ENCODE assay signal across 9 cellular contexts in the genomic region with DNA sequence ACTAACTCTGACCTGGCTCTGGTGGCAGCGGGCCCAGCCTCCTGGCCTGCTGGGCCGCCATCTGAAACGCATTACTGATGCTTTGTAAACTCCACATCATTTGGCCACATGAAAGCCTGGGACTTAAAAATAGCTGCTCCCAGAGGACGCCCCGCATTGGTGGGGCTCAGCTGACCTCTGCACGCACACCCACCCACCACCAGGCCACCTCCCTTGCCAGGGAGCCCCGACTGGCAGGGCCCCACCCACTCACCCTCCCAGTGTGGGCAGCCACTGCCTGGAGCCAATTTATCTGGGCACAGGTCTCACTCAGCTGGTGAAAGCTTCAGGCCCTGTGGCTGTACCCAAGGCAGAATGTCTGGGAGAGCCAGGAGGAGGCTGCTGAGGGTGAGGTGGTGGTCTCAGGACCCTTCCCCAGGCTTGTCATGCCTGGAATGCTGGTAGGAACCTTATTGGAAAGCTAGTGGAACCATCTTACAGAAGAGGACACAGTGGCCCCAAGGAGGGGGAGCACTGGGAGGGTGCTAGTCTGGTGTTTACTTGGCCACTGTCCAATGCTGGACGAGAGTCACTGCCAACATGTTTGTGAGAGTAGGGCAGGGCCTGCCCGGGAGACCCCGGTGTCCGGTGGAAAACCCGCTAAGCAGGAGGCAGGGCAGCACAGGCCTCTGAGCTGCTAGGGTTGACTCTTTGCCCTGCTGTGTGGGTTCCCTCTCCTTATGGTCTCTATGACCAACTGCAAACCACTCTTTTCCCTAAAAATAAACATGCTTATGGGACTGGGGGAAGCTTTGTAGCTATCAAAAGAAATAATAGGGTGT. TPM values are rescaled to one million over a fixed set of nuclear protein-coding genes. Genes with fewer than 3 reads are reported as not detected.
DNase-seq lines count a peak whose midpoint lies in the region; ATAC-seq and TF ChIP-seq lines count a peak whose summit lies in the region.
"Had no signal": no experiment of that assay in that cellular context is flagged by ENCODE, and none has a peak within 500 bp of the region (broad histone marks: within the 10 kb centered on the region; RNA-seq: fewer than 3 reads in every experiment).

No MANE protein-coding gene starts in this region.

- TF ChIP-seq CTCF in foreskin keratinocyte (conservative IDR thresholded peaks at IDR 0.05), result no peak

- no peaks in the 10 kb centered on the region for H3K9me3 Mint-ChIP-seq in activated CD8-positive, alpha-beta T cell treated with anti-CD3 and anti-CD28 coated beads, Interleukin-2, amount 10 ng/mL, durations not matched to agents 7 days and 5 days (ENCODE audit: insufficient read depth)
- H3K9me3 Mint-ChIP-seq: dendritic cell treated with granulocyte-macrophage colony-stimulating factor and Interleukin-4, amounts not matched to agents 40 ng/mL and 50 ng/mL, for 4 days had no signal

- H3K27ac Mint-ChIP-seq in activated CD8-positive, alpha-beta T cell treated with anti-CD3 and anti-CD28 coated beads, Interleukin-2, amount 10 ng/mL, durations not matched to agents 7 days and 5 days, result peak overlapping the region; percentile 61
- H3K27ac Mint-ChIP-seq: dendritic cell treated with granulocyte-macrophage colony-stimulating factor and Interleukin-4, amounts not matched to agents 40 ng/mL and 50 ng/mL, for 4 days had no signal

- no peak for TF ChIP-seq POLR2A in GM18505 (IDR thresholded peaks at IDR 0.05; ENCODE audit: borderline replicate concordance, extremely low read depth, insufficient read depth, insufficient read length)

- no peak for ATAC-seq in activated CD8-positive, alpha-beta T cell treated with anti-CD3 and anti-CD28 coated beads, Interleukin-2, amount 10 ng/mL, durations not matched to agents 7 days and 5 days
- ATAC-seq in foreskin keratinocyte (peak; percentile 9), GM18505 (IDR thresholded peaks at IDR 0.05; ENCODE audit: unreplicated experiment) (no peak), HG02798 (IDR thresholded peaks at IDR 0.05; ENCODE audit: poor library complexity, unreplicated experiment) (no peak)

- no peaks in the 10 kb centered on the region for H3K4me1 ChIP-seq in foreskin keratinocyte

- H3K4me3 Mint-ChIP-seq in activated CD8-positive, alpha-beta T cell treated with anti-CD3 and anti-CD28 coated beads, Interleukin-2, amount 10 ng/mL, durations not matched to agents 7 days and 5 days, result peak overlapping the region; percentile 12
- H3K4me3 Mint-ChIP-seq: dendritic cell treated with granulocyte-macrophage colony-stimulating factor and Interleukin-4, amounts not matched to agents 40 ng/mL and 50 ng/mL, for 4 days had no signal

- H3K27me3 Mint-ChIP-seq in activated CD8-positive, alpha-beta T cell treated with anti-CD3 and anti-CD28 coated beads, Interleukin-2, amount 10 ng/mL, durations not matched to agents 7 days and 5 days (ENCODE audit: low read depth), result no peaks in the 10 kb centered on the region

- peaks cover 19% of the 10 kb centered on the region for H3K27me3 ChIP-seq in foreskin keratinocyte

- H3K4me1 Mint-ChIP-seq in activated CD8-positive, alpha-beta T cell treated with anti-CD3 and anti-CD28 coated beads, Interleukin-2, amount 10 ng/mL, durations not matched to agents 7 days and 5 days (ENCODE audit: low read depth), result peaks cover 98% of the 10 kb centered on the region

- H3K36me3 Mint-ChIP-seq in activated CD8-positive, alpha-beta T cell treated with anti-CD3 and anti-CD28 coated beads, Interleukin-2, amount 10 ng/mL, durations not matched to agents 7 days and 5 days (ENCODE audit: low read depth), result peaks cover 56% of the 10 kb centered on the region

- DNase-seq in GM04504 (ENCODE audit: low read depth) (peak; percentile 93), foreskin keratinocyte (no peak), smooth muscle cell of the brain vasculature (ENCODE audit: low read depth, low spot score) (peak; percentile 68), DMS114 treated with DMSO at 0.1 percent for 48 hours (lab: John Stamatoyannopoulos, UW; ENCODE audit: unreplicated experiment) (no peak)
- no peak for DNase-seq in activated CD8-positive, alpha-beta T cell treated with anti-CD3 and anti-CD28 coated beads, Interleukin-2, amount 10 ng/mL, durations not matched to agents 7 days and 5 days
- no peak for DNase-seq in stimulated activated CD4-positive, alpha-beta T cell treated with anti-CD3 and anti-CD28 coated beads, Interleukin-2, amount 100 ng/mL, for 24 hours

- H3K27ac ChIP-seq in foreskin keratinocyte, result no peak overlapping the region

- CTCF ChIA-PET in activated CD8-positive, alpha-beta T cell treated with anti-CD3 and anti-CD28 coated beads, Interleukin-2, amount 10 ng/mL, durations not matched to agents 7 days and 5 days (lab: Charles Lee), result interaction anchor here (1.3 to 12.6 kb wide), 4 partner anchors 9 to 99 kb away, joined by 4 to 167 read pairs (median 40); no protein-coding TSS in a partner anchor

- POLR2A ChIA-PET in activated CD8-positive, alpha-beta T cell treated with anti-CD3 and anti-CD28 coated beads, Interleukin-2, amount 10 ng/mL, durations not matched to agents 7 days and 5 days (lab: Charles Lee), result interaction anchor here (0.6 to 5.2 kb wide), 6 partner anchors 9 to 52 kb away, joined by 5 to 45 read pairs (median 8); a partner anchor contains a TSS

RNA-seq across cellular contexts. Expression of a gene that starts 10.9 kb away (rescaled TPM):
- total RNA-seq in activated CD8-positive, alpha-beta T cell treated with anti-CD3 and anti-CD28 coated beads, Interleukin-2, amount 10 ng/mL, durations not matched to agents 7 days and 5 days, result 10 to 100 TPM; 93.4 to 97.8 TPM
- 0.63 and 0.88 TPM in 2 replicates for total RNA-seq in foreskin keratinocyte
- polyA plus RNA-seq in foreskin keratinocyte, result 0.41 and 0.55 TPM in 2 replicates

RNA-seq across cellular contexts. Expression of a gene that starts 51.3 kb away (rescaled TPM):
- 100 to 1,000 TPM; 203 to 206 TPM for total RNA-seq in activated CD8-positive, alpha-beta T cell treated with anti-CD3 and anti-CD28 coated beads, Interleukin-2, amount 10 ng/mL, durations not matched to agents 7 days and 5 days
- 413 and 426 TPM in 2 replicates for total RNA-seq in foreskin keratinocyte
- 510 and 553 TPM in 2 replicates for polyA plus RNA-seq in foreskin keratinocyte

Comparison
In these comparisons a context has a peak if more than half of its experiments do, and no peak if none do; other contexts are left out.
1. DNase-seq: peak in GM04504 (single experiment) and smooth muscle cell of the brain vasculature (single experiment); none in activated CD8-positive, alpha-beta T cell treated with anti-CD3 and anti-CD28 coated beads, Interleukin-2, amount 10 ng/mL, durations not matched to agents 7 days and 5 days (single experiment), foreskin keratinocyte (0 of 2), stimulated activated CD4-positive, alpha-beta T cell treated with anti-CD3 and anti-CD28 coated beads, Interleukin-2, amount 100 ng/mL, for 24 hours (0 of 2) and DMS114 treated with DMSO at 0.1 percent for 48 hours (single experiment).
2. RNA of a gene that starts 10.9 kb away (total RNA-seq): 93.4 to 97.8 TPM in activated CD8-positive, alpha-beta T cell treated with anti-CD3 and anti-CD28 coated beads, Interleukin-2, amount 10 ng/mL, durations not matched to agents 7 days and 5 days; 0.63 to 0.88 TPM in foreskin keratinocyte; every median in the first group is over 10 times any median in the second.